ENCODE assay signal across 12 cellular contexts in the genomic region with DNA sequence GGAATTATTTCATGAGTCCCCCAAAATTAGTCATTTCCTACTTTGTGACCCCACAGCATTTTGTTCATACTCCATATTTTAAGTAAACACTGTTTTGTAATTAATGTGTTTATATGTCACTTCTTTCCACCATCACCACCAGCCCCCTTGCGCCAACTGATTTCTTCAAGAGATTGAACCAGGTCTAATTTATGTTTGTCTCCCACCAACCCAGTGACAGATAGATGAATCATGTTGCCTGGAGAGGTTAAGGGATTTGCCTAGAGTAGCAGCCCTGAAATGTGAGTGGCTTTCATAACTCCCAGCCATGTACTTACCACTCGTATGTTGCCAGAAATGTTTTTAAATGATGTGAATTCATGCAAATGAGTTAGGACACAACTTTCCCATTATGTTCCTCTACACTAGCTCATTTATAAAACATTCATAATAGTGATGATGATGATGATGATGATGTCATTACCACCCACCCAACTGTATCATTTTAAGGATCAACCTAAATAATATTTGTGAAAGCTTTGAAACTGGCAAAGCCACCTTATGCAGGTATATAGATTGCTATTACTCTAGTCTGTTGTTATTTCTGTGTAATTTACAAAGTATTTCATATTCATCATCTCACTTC.
A peak's percentile ranks its signal among the peaks of the same experiment; 100 is the strongest.
DNase-seq lines count a peak whose midpoint lies in the region; ATAC-seq and TF ChIP-seq lines count a peak whose summit lies in the region.
"Had no signal": no experiment of that assay in that cellular context is flagged by ENCODE, and none has a peak within 500 bp of the region (broad histone marks: within the 10 kb centered on the region; RNA-seq: fewer than 3 reads in every experiment).

No MANE protein-coding gene starts in this region.

- no peak overlapping the region for H2AFZ ChIP-seq in GM23338

- H3K27me3 ChIP-seq in GM23338 (ENCODE audit: insufficient read depth), result no peaks in the 10 kb centered on the region
- H3K27me3 ChIP-seq: upper lobe of right lung had no signal

- peak overlapping the region; percentile 97 for H3K27ac Mint-ChIP-seq in GM23338
- H3K27ac Mint-ChIP-seq in activated CD8-positive, alpha-beta T cell treated with anti-CD3 and anti-CD28 coated beads, Interleukin-2, amount 10 ng/mL, durations not matched to agents 7 days and 5 days, result peak overlapping the region; percentile 33
- peak overlapping the region in 5 of 6 donors; percentile 8 to 44 (median 27) for H3K27ac Mint-ChIP-seq in immature natural killer cell

- DNase-seq in ACHN (peak; percentile 49), GM23338 (ENCODE audit: low spot score) (no peak), immature natural killer cell (no peak), occipital lobe (lab: John Stamatoyannopoulos, UW) (no peak), NCI-H1048 (lab: John Stamatoyannopoulos, UW) (no peak)
- no peak for DNase-seq in activated CD8-positive, alpha-beta T cell treated with anti-CD3 and anti-CD28 coated beads, Interleukin-2, amount 10 ng/mL, durations not matched to agents 7 days and 5 days
- DNase-seq: hippocampal formation, OCI-M1, upper lobe of right lung had no signal

- no peak overlapping the region for H3K4me3 ChIP-seq in GM23338
- H3K4me3 ChIP-seq: skin epidermis, upper lobe of right lung had no signal

- in situ Hi-C loops in ACHN (cut with HindIII; ENCODE audit: low pct_ligation_motif_present, low pct_unique_long_range_greater_than_20kb, low sequenced_read_pairs), result no loop called here

- H3K9me2 ChIP-seq in GM23338 (ENCODE audit: insufficient read depth), result no peaks in the 10 kb centered on the region

- peaks cover 70% of the 10 kb centered on the region for H3K4me1 ChIP-seq in GM23338 (ENCODE audit: insufficient read depth)

- TF ChIP-seq CTCF in GM23338 (conservative IDR thresholded peaks at IDR 0.05; ENCODE audit: low read depth in 2 of 2), result no peak

- H3K79me2 ChIP-seq in GM23338 (replicated peaks; ENCODE audit: insufficient read depth), result peaks cover 51% of the 10 kb centered on the region

- H3K36me3 Mint-ChIP-seq in GM23338 (ENCODE audit: low read depth), result peaks cover 13% of the 10 kb centered on the region; the same call in 2 of the 3 replicates
- H3K36me3 Mint-ChIP-seq in activated CD8-positive, alpha-beta T cell treated with anti-CD3 and anti-CD28 coated beads, Interleukin-2, amount 10 ng/mL, durations not matched to agents 7 days and 5 days (ENCODE audit: low read depth), result peaks cover 17% of the 10 kb centered on the region
- H3K36me3 Mint-ChIP-seq in immature natural killer cell, result peaks cover 0 to 7% (median 6%) of the 10 kb centered on the region in 3 donors

- no peaks in the 10 kb centered on the region for H3F3A ChIP-seq in GM23338 (replicated peaks; ENCODE audit: low read depth)

- peak overlapping the region; percentile 96 for H3K27ac ChIP-seq in GM23338 (ENCODE audit: low read depth)
- H3K27ac ChIP-seq: upper lobe of right lung had no signal

- H3K9me3 Mint-ChIP-seq in GM23338, result no peaks in the 10 kb centered on the region
- no peaks in the 10 kb centered on the region for H3K9me3 Mint-ChIP-seq in activated CD8-positive, alpha-beta T cell treated with anti-CD3 and anti-CD28 coated beads, Interleukin-2, amount 10 ng/mL, durations not matched to agents 7 days and 5 days (ENCODE audit: insufficient read depth)
- H3K9me3 Mint-ChIP-seq in immature natural killer cell, result peaks cover 0 to 1% (median 0%) of the 10 kb centered on the region in 6 donors

- CTCF ChIA-PET in activated CD8-positive, alpha-beta T cell treated with anti-CD3 and anti-CD28 coated beads, Interleukin-2, amount 10 ng/mL, durations not matched to agents 7 days and 5 days (lab: Charles Lee), result no interaction called here

- no peaks in the 10 kb centered on the region for H4K20me1 ChIP-seq in GM23338 (replicated peaks; ENCODE audit: insufficient read depth)

- POLR2A ChIA-PET in activated CD8-positive, alpha-beta T cell treated with anti-CD3 and anti-CD28 coated beads, Interleukin-2, amount 10 ng/mL, durations not matched to agents 7 days and 5 days (lab: Charles Lee), result no interaction called here

- peaks cover 89% of the 10 kb centered on the region for H3K4me1 Mint-ChIP-seq in GM23338
- peaks cover 30% of the 10 kb centered on the region for H3K4me1 Mint-ChIP-seq in activated CD8-positive, alpha-beta T cell treated with anti-CD3 and anti-CD28 coated beads, Interleukin-2, amount 10 ng/mL, durations not matched to agents 7 days and 5 days (ENCODE audit: low read depth)
- peaks cover 33 to 57% of the 10 kb centered on the region in 2 donors for H3K4me1 Mint-ChIP-seq in immature natural killer cell

- ATAC-seq in GM23338 (no peak), HG03045 (IDR thresholded peaks at IDR 0.05; ENCODE audit: unreplicated experiment) (no peak), HG03521 (IDR thresholded peaks at IDR 0.05; ENCODE audit: unreplicated experiment) (no peak)
- no peak for ATAC-seq in activated CD8-positive, alpha-beta T cell treated with anti-CD3 and anti-CD28 coated beads, Interleukin-2, amount 10 ng/mL, durations not matched to agents 7 days and 5 days

- H3K4me3 Mint-ChIP-seq in GM23338, result no peak overlapping the region
- no peak overlapping the region for H3K4me3 Mint-ChIP-seq in activated CD8-positive, alpha-beta T cell treated with anti-CD3 and anti-CD28 coated beads, Interleukin-2, amount 10 ng/mL, durations not matched to agents 7 days and 5 days
- no peak overlapping the region for H3K4me3 Mint-ChIP-seq in immature natural killer cell

- H3K4me2 ChIP-seq in GM23338, result no peak overlapping the region

- H3K36me3 ChIP-seq in GM23338 (ENCODE audit: insufficient read depth), result no peaks in the 10 kb centered on the region
- H3K36me3 ChIP-seq: upper lobe of right lung had no signal

- peaks cover 16% of the 10 kb centered on the region for H3K27me3 Mint-ChIP-seq in GM23338 (ENCODE audit: insufficient read depth, low read depth, poor library complexity)
- H3K27me3 Mint-ChIP-seq in activated CD8-positive, alpha-beta T cell treated with anti-CD3 and anti-CD28 coated beads, Interleukin-2, amount 10 ng/mL, durations not matched to agents 7 days and 5 days (ENCODE audit: low read depth), result no peaks in the 10 kb centered on the region
- H3K27me3 Mint-ChIP-seq in immature natural killer cell (ENCODE audit: low read depth in 3 of 3), result no peaks in the 10 kb centered on the region

TF ChIP-seq in GM23338, 12 proteins besides CTCF, POLR2A, EP300 and RAD21 (continues in another document):
- TF ChIP-seq EZH2 (IDR thresholded peaks at IDR 0.05; ENCODE audit: low read depth, unreplicated experiment) (no peak), STAT1 (IDR thresholded peaks at IDR 0.05; ENCODE audit: unreplicated experiment) (no peak), NANOG (IDR thresholded peaks at IDR 0.05; ENCODE audit: borderline replicate concordance) (no peak), EZH2phosphoT487 (IDR thresholded peaks at IDR 0.05; ENCODE audit: unreplicated experiment) (no peak), CREB1 (CRISPR knock-in tag; IDR thresholded peaks at IDR 0.05; ENCODE audit: low read depth) (no peak), POLR2AphosphoS5 (IDR thresholded peaks at IDR 0.05; ENCODE audit: low read depth) (no peak), ZNF331 (CRISPR knock-in tag; IDR thresholded peaks at IDR 0.05; ENCODE audit: low read depth) (no peak)
- TF ChIP-seq, protein P1, sequence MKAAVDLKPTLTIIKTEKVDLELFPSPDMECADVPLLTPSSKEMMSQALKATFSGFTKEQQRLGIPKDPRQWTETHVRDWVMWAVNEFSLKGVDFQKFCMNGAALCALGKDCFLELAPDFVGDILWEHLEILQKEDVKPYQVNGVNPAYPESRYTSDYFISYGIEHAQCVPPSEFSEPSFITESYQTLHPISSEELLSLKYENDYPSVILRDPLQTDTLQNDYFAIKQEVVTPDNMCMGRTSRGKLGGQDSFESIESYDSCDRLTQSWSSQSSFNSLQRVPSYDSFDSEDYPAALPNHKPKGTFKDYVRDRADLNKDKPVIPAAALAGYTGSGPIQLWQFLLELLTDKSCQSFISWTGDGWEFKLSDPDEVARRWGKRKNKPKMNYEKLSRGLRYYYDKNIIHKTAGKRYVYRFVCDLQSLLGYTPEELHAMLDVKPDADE (IDR thresholded peaks at IDR 0.05), result no peak

Comparison
In these comparisons a context has a peak if more than half of its experiments do, and no peak if none do; other contexts are left out.
1. H3K27ac Mint-ChIP-seq: peak in every context shown above with its lines; median percentile 97 in GM23338; 33 in activated CD8-positive, alpha-beta T cell treated with anti-CD3 and anti-CD28 coated beads, Interleukin-2, amount 10 ng/mL, durations not matched to agents 7 days and 5 days; 27 in immature natural killer cell.